ENCODE assay signal across 1 cellular context in the genomic region with DNA sequence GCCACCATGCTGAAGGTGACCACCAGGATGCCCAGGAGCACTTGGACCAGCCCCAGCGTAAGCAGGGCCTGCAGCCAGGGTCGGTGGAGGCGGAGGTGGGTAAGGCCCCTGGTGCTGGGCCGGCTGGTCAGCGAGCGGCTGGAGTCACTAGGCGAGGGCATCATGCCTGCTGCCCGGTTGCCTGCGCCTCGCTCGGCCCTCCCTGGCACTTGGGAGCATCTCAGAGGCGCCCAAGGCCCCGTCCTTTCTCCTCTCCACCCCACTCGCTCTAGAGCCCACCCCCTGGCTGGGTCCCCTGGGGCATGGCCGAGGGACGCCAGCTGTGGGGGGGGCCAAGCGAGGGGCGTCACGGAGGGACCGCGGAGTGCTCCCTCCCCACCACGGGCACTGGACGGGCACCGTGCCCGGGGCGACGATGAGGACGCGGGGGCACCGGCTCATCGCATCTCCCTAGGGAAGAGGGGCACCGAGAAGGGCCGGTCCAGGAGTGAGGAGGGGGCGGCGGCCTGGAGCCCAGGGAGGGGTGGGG.
TF ChIP-seq lines count a peak whose summit lies in the region.

No MANE protein-coding gene starts in this region.

TF ChIP-seq in HepG2, 621 proteins besides CTCF, POLR2A, EP300 and RAD21 (continues in another document):
- TF ChIP-seq, protein P1, sequence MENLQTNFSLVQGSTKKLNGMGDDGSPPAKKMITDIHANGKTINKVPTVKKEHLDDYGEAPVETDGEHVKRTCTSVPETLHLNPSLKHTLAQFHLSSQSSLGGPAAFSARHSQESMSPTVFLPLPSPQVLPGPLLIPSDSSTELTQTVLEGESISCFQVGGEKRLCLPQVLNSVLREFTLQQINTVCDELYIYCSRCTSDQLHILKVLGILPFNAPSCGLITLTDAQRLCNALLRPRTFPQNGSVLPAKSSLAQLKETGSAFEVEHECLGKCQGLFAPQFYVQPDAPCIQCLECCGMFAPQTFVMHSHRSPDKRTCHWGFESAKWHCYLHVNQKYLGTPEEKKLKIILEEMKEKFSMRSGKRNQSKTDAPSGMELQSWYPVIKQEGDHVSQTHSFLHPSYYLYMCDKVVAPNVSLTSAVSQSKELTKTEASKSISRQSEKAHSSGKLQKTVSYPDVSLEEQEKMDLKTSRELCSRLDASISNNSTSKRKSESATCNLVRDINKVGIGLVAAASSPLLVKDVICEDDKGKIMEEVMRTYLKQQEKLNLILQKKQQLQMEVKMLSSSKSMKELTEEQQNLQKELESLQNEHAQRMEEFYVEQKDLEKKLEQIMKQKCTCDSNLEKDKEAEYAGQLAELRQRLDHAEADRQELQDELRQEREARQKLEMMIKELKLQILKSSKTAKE (CRISPR knock-in tag; IDR thresholded peaks at IDR 0.05; ENCODE audit: borderline replicate concordance), result no peak
- TF ChIP-seq ZFP90 (CRISPR knock-in tag; IDR thresholded peaks at IDR 0.05; ENCODE audit: borderline replicate concordance) (no peak), ZNF878 (CRISPR knock-in tag; IDR thresholded peaks at IDR 0.05) (no peak), RBM22 (optimal IDR thresholded peaks at IDR 0.05; ENCODE audit: low read length) (no peak), HNRNPUL1 (IDR thresholded peaks at IDR 0.05; ENCODE audit: low read depth, low read length) (no peak), ZNF678 (CRISPR knock-in tag; IDR thresholded peaks at IDR 0.05) (no peak), ETV5 (CRISPR knock-in tag; IDR thresholded peaks at IDR 0.05; ENCODE audit: borderline replicate concordance) (no peak), MYNN (CRISPR knock-in tag; IDR thresholded peaks at IDR 0.05; ENCODE audit: low read depth) (no peak), YY1 (IDR thresholded peaks at IDR 0.05; ENCODE audit: insufficient read depth, insufficient replicate concordance, low read depth, low read length) (peak; percentile 5), KAT7 (CRISPR knock-in tag; IDR thresholded peaks at IDR 0.05; ENCODE audit: borderline replicate concordance) (no peak), ZNF343 (CRISPR knock-in tag; IDR thresholded peaks at IDR 0.05) (no peak), HNRNPL (IDR thresholded peaks at IDR 0.05; ENCODE audit: low read depth, low read length) (peak; percentile 91), KDM5B (CRISPR knock-in tag; IDR thresholded peaks at IDR 0.05; ENCODE audit: borderline replicate concordance) (0 out of 2 replicates have a peak, but pooled peaks have one; percentile 8), MTF2 (CRISPR knock-in tag; IDR thresholded peaks at IDR 0.05; ENCODE audit: borderline replicate concordance) (no peak; the same call in 1 of the 2 replicates), SRY (CRISPR knock-in tag; IDR thresholded peaks at IDR 0.05) (0 out of 2 replicates have a peak, but pooled peaks have one; percentile 45), NFKB2 (CRISPR knock-in tag; IDR thresholded peaks at IDR 0.05; ENCODE audit: borderline replicate concordance) (no peak), ZSCAN30 (CRISPR knock-in tag; IDR thresholded peaks at IDR 0.05) (no peak), ZNF335 (CRISPR knock-in tag; IDR thresholded peaks at IDR 0.05) (no peak), NFIB (CRISPR knock-in tag; IDR thresholded peaks at IDR 0.05; ENCODE audit: borderline replicate concordance) (no peak), MAZ (IDR thresholded peaks at IDR 0.05; ENCODE audit: borderline replicate concordance, low read depth, low read length) (no peak), MAZ (CRISPR knock-in tag; IDR thresholded peaks at IDR 0.05; ENCODE audit: low read depth) (no peak), RBFOX2 (IDR thresholded peaks at IDR 0.05; ENCODE audit: low read depth, low read length) (peak; percentile 34; the same call in 1 of the 2 replicates), ELF3 (CRISPR knock-in tag; IDR thresholded peaks at IDR 0.05) (no peak), BRCA1 (CRISPR knock-in tag; IDR thresholded peaks at IDR 0.05) (no peak), KLF11 (CRISPR knock-in tag; IDR thresholded peaks at IDR 0.05) (no peak), ISX (CRISPR knock-in tag; conservative IDR thresholded peaks at IDR 0.05) (no peak), RBM39 (IDR thresholded peaks at IDR 0.05; ENCODE audit: low read depth, low read length, poor library complexity, severe bottlenecking) (no peak), PCBP2 (optimal IDR thresholded peaks at IDR 0.05; ENCODE audit: low read depth, low read length, poor library complexity, severe bottlenecking) (no peak), ZNF737 (CRISPR knock-in tag; IDR thresholded peaks at IDR 0.05; ENCODE audit: borderline replicate concordance) (no peak)
- TF ChIP-seq, protein P2, sequence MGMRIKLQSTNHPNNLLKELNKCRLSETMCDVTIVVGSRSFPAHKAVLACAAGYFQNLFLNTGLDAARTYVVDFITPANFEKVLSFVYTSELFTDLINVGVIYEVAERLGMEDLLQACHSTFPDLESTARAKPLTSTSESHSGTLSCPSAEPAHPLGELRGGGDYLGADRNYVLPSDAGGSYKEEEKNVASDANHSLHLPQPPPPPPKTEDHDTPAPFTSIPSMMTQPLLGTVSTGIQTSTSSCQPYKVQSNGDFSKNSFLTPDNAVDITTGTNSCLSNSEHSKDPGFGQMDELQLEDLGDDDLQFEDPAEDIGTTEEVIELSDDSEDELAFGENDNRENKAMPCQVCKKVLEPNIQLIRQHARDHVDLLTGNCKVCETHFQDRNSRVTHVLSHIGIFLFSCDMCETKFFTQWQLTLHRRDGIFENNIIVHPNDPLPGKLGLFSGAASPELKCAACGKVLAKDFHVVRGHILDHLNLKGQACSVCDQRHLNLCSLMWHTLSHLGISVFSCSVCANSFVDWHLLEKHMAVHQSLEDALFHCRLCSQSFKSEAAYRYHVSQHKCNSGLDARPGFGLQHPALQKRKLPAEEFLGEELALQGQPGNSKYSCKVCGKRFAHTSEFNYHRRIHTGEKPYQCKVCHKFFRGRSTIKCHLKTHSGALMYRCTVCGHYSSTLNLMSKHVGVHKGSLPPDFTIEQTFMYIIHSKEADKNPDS (CRISPR knock-in tag; IDR thresholded peaks at IDR 0.05), result 0 out of 2 replicates have a peak, but pooled peaks have one; percentile 20
- TF ChIP-seq, protein P3, sequence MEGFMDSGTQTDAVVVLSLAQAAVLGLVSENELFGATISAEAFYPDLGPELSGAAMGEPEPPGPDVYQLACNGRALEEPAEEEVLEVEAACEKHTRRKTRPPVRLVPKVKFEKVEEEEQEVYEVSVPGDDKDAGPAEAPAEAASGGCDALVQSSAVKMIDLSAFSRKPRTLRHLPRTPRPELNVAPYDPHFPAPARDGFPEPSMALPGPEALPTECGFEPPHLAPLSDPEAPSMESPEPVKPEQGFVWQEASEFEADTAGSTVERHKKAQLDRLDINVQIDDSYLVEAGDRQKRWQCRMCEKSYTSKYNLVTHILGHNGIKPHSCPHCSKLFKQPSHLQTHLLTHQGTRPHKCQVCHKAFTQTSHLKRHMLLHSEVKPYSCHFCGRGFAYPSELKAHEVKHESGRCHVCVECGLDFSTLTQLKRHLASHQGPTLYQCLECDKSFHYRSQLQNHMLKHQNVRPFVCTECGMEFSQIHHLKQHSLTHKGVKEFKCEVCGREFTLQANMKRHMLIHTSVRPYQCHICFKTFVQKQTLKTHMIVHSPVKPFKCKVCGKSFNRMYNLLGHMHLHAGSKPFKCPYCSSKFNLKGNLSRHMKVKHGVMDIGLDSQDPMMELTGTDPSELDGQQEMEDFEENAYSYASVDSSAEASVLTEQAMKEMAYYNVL (CRISPR knock-in tag; IDR thresholded peaks at IDR 0.05; ENCODE audit: borderline replicate concordance), result 0 out of 2 replicates have a peak, but pooled peaks have one; percentile 33
- TF ChIP-seq, protein P4, sequence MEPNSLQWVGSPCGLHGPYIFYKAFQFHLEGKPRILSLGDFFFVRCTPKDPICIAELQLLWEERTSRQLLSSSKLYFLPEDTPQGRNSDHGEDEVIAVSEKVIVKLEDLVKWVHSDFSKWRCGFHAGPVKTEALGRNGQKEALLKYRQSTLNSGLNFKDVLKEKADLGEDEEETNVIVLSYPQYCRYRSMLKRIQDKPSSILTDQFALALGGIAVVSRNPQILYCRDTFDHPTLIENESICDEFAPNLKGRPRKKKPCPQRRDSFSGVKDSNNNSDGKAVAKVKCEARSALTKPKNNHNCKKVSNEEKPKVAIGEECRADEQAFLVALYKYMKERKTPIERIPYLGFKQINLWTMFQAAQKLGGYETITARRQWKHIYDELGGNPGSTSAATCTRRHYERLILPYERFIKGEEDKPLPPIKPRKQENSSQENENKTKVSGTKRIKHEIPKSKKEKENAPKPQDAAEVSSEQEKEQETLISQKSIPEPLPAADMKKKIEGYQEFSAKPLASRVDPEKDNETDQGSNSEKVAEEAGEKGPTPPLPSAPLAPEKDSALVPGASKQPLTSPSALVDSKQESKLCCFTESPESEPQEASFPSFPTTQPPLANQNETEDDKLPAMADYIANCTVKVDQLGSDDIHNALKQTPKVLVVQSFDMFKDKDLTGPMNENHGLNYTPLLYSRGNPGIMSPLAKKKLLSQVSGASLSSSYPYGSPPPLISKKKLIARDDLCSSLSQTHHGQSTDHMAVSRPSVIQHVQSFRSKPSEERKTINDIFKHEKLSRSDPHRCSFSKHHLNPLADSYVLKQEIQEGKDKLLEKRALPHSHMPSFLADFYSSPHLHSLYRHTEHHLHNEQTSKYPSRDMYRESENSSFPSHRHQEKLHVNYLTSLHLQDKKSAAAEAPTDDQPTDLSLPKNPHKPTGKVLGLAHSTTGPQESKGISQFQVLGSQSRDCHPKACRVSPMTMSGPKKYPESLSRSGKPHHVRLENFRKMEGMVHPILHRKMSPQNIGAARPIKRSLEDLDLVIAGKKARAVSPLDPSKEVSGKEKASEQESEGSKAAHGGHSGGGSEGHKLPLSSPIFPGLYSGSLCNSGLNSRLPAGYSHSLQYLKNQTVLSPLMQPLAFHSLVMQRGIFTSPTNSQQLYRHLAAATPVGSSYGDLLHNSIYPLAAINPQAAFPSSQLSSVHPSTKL (CRISPR knock-in tag; IDR thresholded peaks at IDR 0.05), result no peak
- TF ChIP-seq, protein P5, sequence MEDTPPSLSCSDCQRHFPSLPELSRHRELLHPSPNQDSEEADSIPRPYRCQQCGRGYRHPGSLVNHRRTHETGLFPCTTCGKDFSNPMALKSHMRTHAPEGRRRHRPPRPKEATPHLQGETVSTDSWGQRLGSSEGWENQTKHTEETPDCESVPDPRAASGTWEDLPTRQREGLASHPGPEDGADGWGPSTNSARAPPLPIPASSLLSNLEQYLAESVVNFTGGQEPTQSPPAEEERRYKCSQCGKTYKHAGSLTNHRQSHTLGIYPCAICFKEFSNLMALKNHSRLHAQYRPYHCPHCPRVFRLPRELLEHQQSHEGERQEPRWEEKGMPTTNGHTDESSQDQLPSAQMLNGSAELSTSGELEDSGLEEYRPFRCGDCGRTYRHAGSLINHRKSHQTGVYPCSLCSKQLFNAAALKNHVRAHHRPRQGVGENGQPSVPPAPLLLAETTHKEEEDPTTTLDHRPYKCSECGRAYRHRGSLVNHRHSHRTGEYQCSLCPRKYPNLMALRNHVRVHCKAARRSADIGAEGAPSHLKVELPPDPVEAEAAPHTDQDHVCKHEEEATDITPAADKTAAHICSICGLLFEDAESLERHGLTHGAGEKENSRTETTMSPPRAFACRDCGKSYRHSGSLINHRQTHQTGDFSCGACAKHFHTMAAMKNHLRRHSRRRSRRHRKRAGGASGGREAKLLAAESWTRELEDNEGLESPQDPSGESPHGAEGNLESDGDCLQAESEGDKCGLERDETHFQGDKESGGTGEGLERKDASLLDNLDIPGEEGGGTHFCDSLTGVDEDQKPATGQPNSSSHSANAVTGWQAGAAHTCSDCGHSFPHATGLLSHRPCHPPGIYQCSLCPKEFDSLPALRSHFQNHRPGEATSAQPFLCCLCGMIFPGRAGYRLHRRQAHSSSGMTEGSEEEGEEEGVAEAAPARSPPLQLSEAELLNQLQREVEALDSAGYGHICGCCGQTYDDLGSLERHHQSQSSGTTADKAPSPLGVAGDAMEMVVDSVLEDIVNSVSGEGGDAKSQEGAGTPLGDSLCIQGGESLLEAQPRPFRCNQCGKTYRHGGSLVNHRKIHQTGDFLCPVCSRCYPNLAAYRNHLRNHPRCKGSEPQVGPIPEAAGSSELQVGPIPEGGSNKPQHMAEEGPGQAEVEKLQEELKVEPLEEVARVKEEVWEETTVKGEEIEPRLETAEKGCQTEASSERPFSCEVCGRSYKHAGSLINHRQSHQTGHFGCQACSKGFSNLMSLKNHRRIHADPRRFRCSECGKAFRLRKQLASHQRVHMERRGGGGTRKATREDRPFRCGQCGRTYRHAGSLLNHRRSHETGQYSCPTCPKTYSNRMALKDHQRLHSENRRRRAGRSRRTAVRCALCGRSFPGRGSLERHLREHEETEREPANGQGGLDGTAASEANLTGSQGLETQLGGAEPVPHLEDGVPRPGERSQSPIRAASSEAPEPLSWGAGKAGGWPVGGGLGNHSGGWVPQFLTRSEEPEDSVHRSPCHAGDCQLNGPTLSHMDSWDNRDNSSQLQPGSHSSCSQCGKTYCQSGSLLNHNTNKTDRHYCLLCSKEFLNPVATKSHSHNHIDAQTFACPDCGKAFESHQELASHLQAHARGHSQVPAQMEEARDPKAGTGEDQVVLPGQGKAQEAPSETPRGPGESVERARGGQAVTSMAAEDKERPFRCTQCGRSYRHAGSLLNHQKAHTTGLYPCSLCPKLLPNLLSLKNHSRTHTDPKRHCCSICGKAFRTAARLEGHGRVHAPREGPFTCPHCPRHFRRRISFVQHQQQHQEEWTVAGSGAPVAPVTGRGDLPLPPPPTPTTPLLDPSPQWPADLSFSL (CRISPR knock-in tag; IDR thresholded peaks at IDR 0.05), result no peak
- TF ChIP-seq, protein P6, sequence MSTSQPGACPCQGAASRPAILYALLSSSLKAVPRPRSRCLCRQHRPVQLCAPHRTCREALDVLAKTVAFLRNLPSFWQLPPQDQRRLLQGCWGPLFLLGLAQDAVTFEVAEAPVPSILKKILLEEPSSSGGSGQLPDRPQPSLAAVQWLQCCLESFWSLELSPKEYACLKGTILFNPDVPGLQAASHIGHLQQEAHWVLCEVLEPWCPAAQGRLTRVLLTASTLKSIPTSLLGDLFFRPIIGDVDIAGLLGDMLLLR (CRISPR knock-in tag; IDR thresholded peaks at IDR 0.05), result 0 out of 2 replicates have a peak, but pooled peaks have one; percentile 65
- TF ChIP-seq, protein P7, sequence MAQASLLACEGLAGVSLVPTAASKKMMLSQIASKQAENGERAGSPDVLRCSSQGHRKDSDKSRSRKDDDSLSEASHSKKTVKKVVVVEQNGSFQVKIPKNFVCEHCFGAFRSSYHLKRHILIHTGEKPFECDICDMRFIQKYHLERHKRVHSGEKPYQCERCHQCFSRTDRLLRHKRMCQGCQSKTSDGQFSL (CRISPR knock-in tag; IDR thresholded peaks at IDR 0.05), result no peak
- TF ChIP-seq, protein P8, sequence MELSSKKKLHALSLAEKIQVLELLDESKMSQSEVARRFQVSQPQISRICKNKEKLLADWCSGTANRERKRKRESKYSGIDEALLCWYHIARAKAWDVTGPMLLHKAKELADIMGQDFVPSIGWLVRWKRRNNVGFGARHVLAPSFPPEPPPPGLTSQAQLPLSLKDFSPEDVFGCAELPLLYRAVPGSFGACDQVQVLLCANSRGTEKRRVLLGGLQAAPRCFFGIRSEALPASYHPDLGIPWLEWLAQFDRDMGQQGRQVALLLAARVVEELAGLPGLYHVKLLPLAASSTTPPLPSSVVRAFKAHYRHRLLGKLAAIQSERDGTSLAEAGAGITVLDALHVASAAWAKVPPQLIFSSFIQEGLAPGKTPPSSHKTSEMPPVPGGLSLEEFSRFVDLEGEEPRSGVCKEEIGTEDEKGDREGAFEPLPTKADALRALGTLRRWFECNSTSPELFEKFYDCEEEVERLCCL (CRISPR knock-in tag; IDR thresholded peaks at IDR 0.05; ENCODE audit: borderline replicate concordance), result no peak
